In genomic region chr21:39313042-39313456, GRCh38 we compare ENCODE assay signal across 8 cellular contexts. TPM values are rescaled to one million over a fixed set of nuclear protein-coding genes. Genes with fewer than 3 reads are reported as not detected.
DNase-seq lines count a peak whose midpoint lies in the region; ATAC-seq and TF ChIP-seq lines count a peak whose summit lies in the region.

No MANE protein-coding gene starts in this region.

- DNase-seq in CD4-positive, alpha-beta T cell: peak in 3 of 10 experiments; percentile 12 to 41 (median 27)
- DNase-seq in IMR-90 (no peak), heart left ventricle (peak in 3 of 5 donors; percentile 36 to 74 (median 40)), DMS114 treated with DMSO at 0.1 percent for 48 hours (lab: John Stamatoyannopoulos, UW; ENCODE audit: unreplicated experiment) (no peak), LoVo (ENCODE audit: low spot score) (no peak)

- H3K36me3 ChIP-seq in IMR-90 (ENCODE audit: control insufficient read depth, insufficient read depth, low read length): peaks cover 12% of the 10 kb centered on the region
- peaks cover 0 to 35% (median 26%) of the 10 kb centered on the region in 9 donors for H3K36me3 ChIP-seq in heart left ventricle
- H3K36me3 ChIP-seq in rectal smooth muscle tissue (ENCODE audit: control insufficient read depth, insufficient read depth, low read length): no peaks in the 10 kb centered on the region

- intact Hi-C loops in CD4-positive, alpha-beta T cell (cut with DNase I, micrococcal nuclease): loop anchor here (1.0 to 10.0 kb wide), 8 partner anchors 36 to 1948 kb away; partner anchors contain the start of genes LCA5L (in 2 of the 2), PSMG1 (in 2 of the 2), DYRK1A (in 1 of the 2) and HMGN1 (in 1 of the 2)
- intact Hi-C loops in IMR-90 (cut with micrococcal nuclease): loop anchor here (2.0 kb wide), 1 partner anchor 128 kb away; no protein-coding TSS in a partner anchor
- intact Hi-C loops in heart left ventricle (cut with DNase I): loop anchor here in 9 of 10 donors (1.0 to 10.0 kb wide), 9 partner anchors 35 to 134 kb away; partner anchors contain the start of genes HMGN1 (in 5 of the 9) and LCA5L (in 5 of the 9)

- 20% methylated on average over 1 of the region's 49 CpGs; no CpG with 5 or more reads in 1 of the 2 experiments for WGBS in IMR-90 (ENCODE audit: extremely low coverage in 2 of 2, insufficient read length in 1 of 2), 2 experiments
- WGBS in heart left ventricle, 4 donors: 0 to 1% (median 0%) methylated on average over 6 to 49 of the region's 49 CpGs

- no TSS peak for BruUV-seq in IMR-90 (replicated peaks; lab: Mats Ljungman, UMichigan)

- H3K27me3 Mint-ChIP-seq in CD4-positive, alpha-beta T cell: no peaks in the 10 kb centered on the region
- H3K27me3 Mint-ChIP-seq in activated T-helper 17 cell treated with anti-CD3 and anti-CD28 coated beads, Interleukin-2, amount 50 U/mL, for 72 hours: no peaks in the 10 kb centered on the region

- peak; percentile 2 for ATAC-seq in CD4-positive, alpha-beta T cell (ENCODE audit: poor library complexity)
- ATAC-seq in GM19438 (IDR thresholded peaks at IDR 0.05; ENCODE audit: low read depth, unreplicated experiment) (peak; percentile 15), IMR-90 (ENCODE audit: low read depth) (peak; percentile 2), heart left ventricle (peak in 2 of 4 donors; percentile 11 to 21)
- ATAC-seq in activated T-helper 17 cell treated with anti-CD3 and anti-CD28 coated beads, Interleukin-2, amount 50 U/mL, for 72 hours (replicated peaks): peak; percentile 13

- peaks cover 2% of the 10 kb centered on the region; the same call in 1 of the 2 replicates for H3K4me1 ChIP-seq in IMR-90 (ENCODE audit: control insufficient read depth, insufficient read depth, low read length)
- peaks cover 3 to 39% (median 14%) of the 10 kb centered on the region in 12 donors for H3K4me1 ChIP-seq in heart left ventricle
- peaks cover 12% of the 10 kb centered on the region for H3K4me1 ChIP-seq in rectal smooth muscle tissue (ENCODE audit: control insufficient read depth, insufficient read depth, low read length)

- H2BK5ac ChIP-seq in IMR-90 (ENCODE audit: low read depth, low read length, poor library complexity, severe bottlenecking): peak overlapping the region; percentile 90

- in situ Hi-C loops in IMR-90 (cut with MboI; ENCODE audit: low sequenced_read_pairs): no loop called here

- H2BK20ac ChIP-seq in IMR-90 (ENCODE audit: low read depth, low read length): no peak overlapping the region

- H3K56ac ChIP-seq in IMR-90 (ENCODE audit: extremely low read depth, insufficient read depth, low read length): no peak overlapping the region

- no peak overlapping the region for H2AK5ac ChIP-seq in IMR-90 (ENCODE audit: low read depth, low read length)

- TF ChIP-seq CTCF in CD4-positive, alpha-beta T cell (IDR thresholded peaks at IDR 0.05): no peak
- no peak for TF ChIP-seq CTCF in IMR-90 (conservative IDR thresholded peaks at IDR 0.05; ENCODE audit: low read depth, low read length)
- TF ChIP-seq CTCF in heart left ventricle (IDR thresholded peaks at IDR 0.05): no peak

- H3K4ac ChIP-seq in IMR-90 (ENCODE audit: low read depth, low read length): no peak overlapping the region

- H3K4me2 ChIP-seq in IMR-90 (ENCODE audit: low read depth, low read length): no peak overlapping the region

- H3K4me3 ChIP-seq in IMR-90 (ENCODE audit: insufficient read depth, low read depth, low read length) (peak overlapping the region; percentile 49), heart left ventricle (peak overlapping the region; percentile 68 to 96 (median 82)), rectal smooth muscle tissue (ENCODE audit: low read length) (peak overlapping the region; percentile 93)

- H4K20me1 ChIP-seq in IMR-90 (ENCODE audit: insufficient read depth, low read length): peaks cover 23% of the 10 kb centered on the region; the same call in 1 of the 2 replicates

- no peak overlapping the region; the same call in 1 of the 2 replicates for H3K18ac ChIP-seq in IMR-90 (ENCODE audit: low read depth, low read length)

- H3K27me3 ChIP-seq in CD4-positive, alpha-beta T cell (ENCODE audit: control insufficient read depth, insufficient read depth, low read length): no peaks in the 10 kb centered on the region
- H3K27me3 ChIP-seq in IMR-90 (ENCODE audit: control insufficient read depth, insufficient read depth, low read length): no peaks in the 10 kb centered on the region
- no peaks in the 10 kb centered on the region for H3K27me3 ChIP-seq in heart left ventricle
- no peaks in the 10 kb centered on the region for H3K27me3 ChIP-seq in rectal smooth muscle tissue (ENCODE audit: control insufficient read depth, insufficient read depth, low read length)

- no peak overlapping the region; a peak in 2 of 4 replicates for H4K8ac ChIP-seq in IMR-90 (ENCODE audit: low read depth in 2 of 2, low read length in 2 of 2)

- no peak for TF ChIP-seq POLR2A in IMR-90 (IDR thresholded peaks at IDR 0.05; ENCODE audit: low read depth, low read length)
- no peak for TF ChIP-seq POLR2A in heart left ventricle (IDR thresholded peaks at IDR 0.05)

- H4K5ac ChIP-seq in IMR-90 (ENCODE audit: low read depth, low read length): 0 out of 2 replicates have a peak overlapping the region, but pooled peaks have one; percentile 37

- peak overlapping the region; percentile 97 for H2AFZ ChIP-seq in IMR-90 (replicated peaks; ENCODE audit: low read length, poor library complexity)

- CTCF ChIA-PET in CD4-positive, alpha-beta T cell (lab: Charles Lee): interaction anchor here (0.7 to 1.4 kb wide), 3 partner anchors 15 to 76 kb away, joined by 3 to 5 read pairs (median 3); no protein-coding TSS in a partner anchor
- CTCF ChIA-PET in IMR-90 (lab: Yijun Ruan, JAX): no interaction called here

- POLR2A ChIA-PET in CD4-positive, alpha-beta T cell (lab: Charles Lee): interaction anchor here (0.7 to 4.7 kb wide), 14 partner anchors 12 to 1749 kb away, joined by 3 to 201 read pairs (median 4); partner anchors contain the start of genes HMGN1 and PSMG1
- POLR2A ChIA-PET in IMR-90 (lab: Charles Lee; ENCODE audit: unreplicated experiment): interaction anchor here (0.7 kb wide), 1 partner anchor 14 kb away, joined by 12 read pairs; no protein-coding TSS in a partner anchor

- peaks cover 53% of the 10 kb centered on the region for H3K4me1 Mint-ChIP-seq in CD4-positive, alpha-beta T cell (ENCODE audit: low read depth)
- peaks cover 37% of the 10 kb centered on the region for H3K4me1 Mint-ChIP-seq in activated T-helper 17 cell treated with anti-CD3 and anti-CD28 coated beads, Interleukin-2, amount 50 U/mL, for 72 hours

- H3K9me1 ChIP-seq in IMR-90 (ENCODE audit: insufficient read depth, low read length): peaks cover 5% of the 10 kb centered on the region; the same call in 1 of the 2 replicates

- peaks cover 17 to 30% of the 10 kb centered on the region in 2 experiments for H3K79me1 ChIP-seq in IMR-90 (ENCODE audit: low read depth in 1 of 2, low read length in 2 of 2)

- peak overlapping the region; percentile 85 for H3K27ac ChIP-seq in CD4-positive, alpha-beta T cell (ENCODE audit: low read depth, low read length)
- H3K27ac ChIP-seq in IMR-90 (ENCODE audit: insufficient read depth, low read length) (peak overlapping the region; percentile 93), heart left ventricle (peak overlapping the region; percentile 92 to 100 (median 98)), rectal smooth muscle tissue (ENCODE audit: low read depth, low read length) (peak overlapping the region; percentile 96)

- peak overlapping the region; percentile 93 for H3K27ac Mint-ChIP-seq in CD4-positive, alpha-beta T cell
- H3K27ac Mint-ChIP-seq in activated T-helper 17 cell treated with anti-CD3 and anti-CD28 coated beads, Interleukin-2, amount 50 U/mL, for 72 hours: peak overlapping the region; percentile 96

- peak overlapping the region; percentile 95 for H3K4me3 Mint-ChIP-seq in CD4-positive, alpha-beta T cell
- H3K4me3 Mint-ChIP-seq in activated T-helper 17 cell treated with anti-CD3 and anti-CD28 coated beads, Interleukin-2, amount 50 U/mL, for 72 hours: peak overlapping the region; percentile 93

- dilution Hi-C loops in IMR-90 (cut with HindIII; ENCODE audit: low sequenced_read_pairs, unreplicated experiment): no loop called here

- H3K23ac ChIP-seq in IMR-90 (ENCODE audit: low read depth, low read length): no peak overlapping the region

- no peaks in the 10 kb centered on the region for H3K9me3 Mint-ChIP-seq in CD4-positive, alpha-beta T cell
- no peaks in the 10 kb centered on the region for H3K9me3 Mint-ChIP-seq in activated T-helper 17 cell treated with anti-CD3 and anti-CD28 coated beads, Interleukin-2, amount 50 U/mL, for 72 hours

- H3K14ac ChIP-seq in IMR-90 (replicated peaks; ENCODE audit: low read depth, low read length): no peak overlapping the region

- H2AK9ac ChIP-seq in IMR-90 (replicated peaks; ENCODE audit: low read depth, low read length, poor library complexity): peak overlapping the region; percentile 75

- no peak for TF ChIP-seq RAD21 in IMR-90 (IDR thresholded peaks at IDR 0.05; ENCODE audit: low read length)

- peaks cover 46% of the 10 kb centered on the region for H3K36me3 Mint-ChIP-seq in CD4-positive, alpha-beta T cell (ENCODE audit: low read depth)
- H3K36me3 Mint-ChIP-seq in activated T-helper 17 cell treated with anti-CD3 and anti-CD28 coated beads, Interleukin-2, amount 50 U/mL, for 72 hours (ENCODE audit: low read depth): peaks cover 56% of the 10 kb centered on the region

- no peaks in the 10 kb centered on the region for H3K9me3 ChIP-seq in CD4-positive, alpha-beta T cell (ENCODE audit: control insufficient read depth, low read length)
- H3K9me3 ChIP-seq in IMR-90 (ENCODE audit: control insufficient read depth, insufficient read depth, low read length) (no peaks in the 10 kb centered on the region), heart left ventricle (no peaks in the 10 kb centered on the region)

- H3K9ac ChIP-seq in IMR-90 (ENCODE audit: low read depth, low read length) (peak overlapping the region; percentile 78), rectal smooth muscle tissue (ENCODE audit: low read length) (peak overlapping the region; percentile 52)

- no peak overlapping the region for H2BK15ac ChIP-seq in IMR-90 (ENCODE audit: low read depth, low read length)

- no peak overlapping the region for H2BK120ac ChIP-seq in IMR-90 (ENCODE audit: low read depth, low read length)

- H4K91ac ChIP-seq in IMR-90 (ENCODE audit: insufficient read depth, low read depth, low read length): no peak overlapping the region; the same call in 1 of the 2 replicates

RNA-seq across cellular contexts. Expression of gene BRWD1, which starts 0.4 kb away (rescaled TPM):
- 10 to 100 TPM; 84.7 to 92.2 TPM for total RNA-seq in CD4-positive, alpha-beta T cell
- 28.7 and 55.5 TPM in 2 replicates for total RNA-seq in IMR-90 (2012; rRNA removed)
- 5.8 and 6.7 TPM in 2 replicates for polyA plus RNA-seq in IMR-90 (2012; rRNA removed)
- 2.3 and 3.9 TPM in 2 replicates for polyA plus RNA-seq in IMR-90 (2012; cell fraction: cytosol; rRNA removed)
- polyA plus RNA-seq in IMR-90 (2012; cell fraction: nucleus; rRNA removed; ENCODE audit: low replicate concordance): 2.6 and 10.5 TPM in 2 replicates
- 10 to 100 TPM; 27.7 to 39.9 TPM for total RNA-seq in activated T-helper 17 cell treated with anti-CD3 and anti-CD28 coated beads, Interleukin-2, amount 50 U/mL, for 72 hours
- 10 to 100 TPM; 29.0 to 44.5 (median 33.1) TPM for total RNA-seq in heart left ventricle
- 10 to 100 TPM in 1 of 2 donors, 1 to 10 TPM in 1; 9.7 to 13.4 TPM for polyA plus RNA-seq in heart left ventricle

RNA-seq across cellular contexts. Expression of gene HMGN1, which starts 35.8 kb away (rescaled TPM):
- total RNA-seq in CD4-positive, alpha-beta T cell: 100 to 1,000 TPM; 256 to 262 TPM
- total RNA-seq in IMR-90 (2012; rRNA removed): 55.2 and 234 TPM in 2 replicates
- 136 and 155 TPM in 2 replicates for polyA plus RNA-seq in IMR-90 (2012; rRNA removed)
- 56.5 and 68.4 TPM in 2 replicates for polyA plus RNA-seq in IMR-90 (2012; cell fraction: cytosol; rRNA removed)
- polyA plus RNA-seq in IMR-90 (2012; cell fraction: nucleus; rRNA removed; ENCODE audit: low replicate concordance): 44.9 and 118 TPM in 2 replicates
- total RNA-seq in activated T-helper 17 cell treated with anti-CD3 and anti-CD28 coated beads, Interleukin-2, amount 50 U/mL, for 72 hours: 100 to 1,000 TPM; 254 to 398 TPM
- total RNA-seq in heart left ventricle: 100 to 1,000 TPM in 1 of 9 donors, 10 to 100 TPM in 8; 35.9 to 108 (median 55.5) TPM
- polyA plus RNA-seq in heart left ventricle: 10 to 100 TPM; 37.0 to 39.0 TPM

Comparison
In these comparisons a context has a peak if more than half of its experiments do, and no peak if none do; other contexts are left out.
1. DNase-seq: peak in heart left ventricle (3 of 5); none in IMR-90 (single experiment), DMS114 treated with DMSO at 0.1 percent for 48 hours (single experiment) and LoVo (single experiment).
2. Peak in every context shown above with its lines, with median percentiles within 50 percentile points of each other: H3K27ac ChIP-seq and H3K4me3 ChIP-seq.